ENCODE assay signal across 8 cellular contexts in genomic region chr1:41366428-41367101, GRCh38. TPM values are rescaled to one million over a fixed set of nuclear protein-coding genes. Genes with fewer than 3 reads are reported as not detected.
A peak's percentile ranks its signal among the peaks of the same experiment; 100 is the strongest.
DNase-seq lines count a peak whose midpoint lies in the region; ATAC-seq and TF ChIP-seq lines count a peak whose summit lies in the region.

No MANE protein-coding gene starts in this region.

- peak overlapping the region; percentile 36 for H3K4me3 ChIP-seq in HFF-Myc (replicated peaks; ENCODE audit: low read depth, low read length)
- H3K4me3 ChIP-seq in body of pancreas: peak overlapping the region in 1 of 2 donors; percentile 51
- peak overlapping the region; percentile 41 for H3K4me3 ChIP-seq in vagina

- DNase-seq in HFF-Myc (ENCODE audit: extremely low read depth, low read depth) (no peak), NCI-H774 (lab: John Stamatoyannopoulos, UW) (peak; percentile 65), body of pancreas (peak in 3 of 4 donors; percentile 41 to 55 (median 42)), naive B cell (peak; percentile 38), vagina (ENCODE audit: extremely low spot score in 2 of 2) (no peak), AG08396 (ENCODE audit: low spot score) (no peak), G401 (ENCODE audit: low spot score) (no peak), 8988T (no peak)

- H3K9me3 ChIP-seq in body of pancreas: no peaks in the 10 kb centered on the region
- no peaks in the 10 kb centered on the region for H3K9me3 ChIP-seq in vagina

- peaks cover 10 to 65% (median 49%) of the 10 kb centered on the region in 3 donors for H3K27me3 Mint-ChIP-seq in naive B cell

- peak; percentile 4 for ATAC-seq in body of pancreas
- peak; percentile 39 to 44 for ATAC-seq in naive B cell (ENCODE audit: low read depth in 2 of 2)

- no peak for TF ChIP-seq POLR2A in body of pancreas (IDR thresholded peaks at IDR 0.05)
- TF ChIP-seq POLR2A in vagina (IDR thresholded peaks at IDR 0.05): no peak

- H3K27me3 ChIP-seq in body of pancreas: peaks cover 0 to 5% of the 10 kb centered on the region in 2 donors
- no peaks in the 10 kb centered on the region for H3K27me3 ChIP-seq in vagina

- WGBS in body of pancreas, 2 donors: 7 to 9% methylated on average over 27 to 47 of the region's 51 CpGs

- no peaks in the 10 kb centered on the region for H3K36me3 Mint-ChIP-seq in naive B cell

- H3K4me1 Mint-ChIP-seq in naive B cell: peaks cover 22 to 56% (median 22%) of the 10 kb centered on the region in 3 donors

- in situ Hi-C loops in G401 (cut with HindIII; ENCODE audit: low sequenced_read_pairs): no loop called here

- H3K4me3 Mint-ChIP-seq in naive B cell: peak overlapping the region; percentile 59 to 84 (median 76)

- H3K9me3 Mint-ChIP-seq in naive B cell: no peaks in the 10 kb centered on the region

- TF ChIP-seq CTCF in HFF-Myc (IDR thresholded peaks at IDR 0.05; ENCODE audit: low read depth, low read length, missing control alignments) (no peak), body of pancreas (IDR thresholded peaks at IDR 0.05) (no peak), vagina (IDR thresholded peaks at IDR 0.05) (no peak)

- peak overlapping the region in 1 of 6 donors; percentile 20 for H3K27ac Mint-ChIP-seq in naive B cell

- H3K4me1 ChIP-seq in body of pancreas: peaks cover 51% of the 10 kb centered on the region
- peaks cover 39% of the 10 kb centered on the region for H3K4me1 ChIP-seq in vagina

- intact Hi-C loops in body of pancreas (cut with DNase I) (no loop called here), vagina (cut with DNase I) (no loop called here)

- H3K27ac ChIP-seq in body of pancreas: peak overlapping the region; percentile 59 to 78 (median 72)
- H3K27ac ChIP-seq in vagina: peak overlapping the region; percentile 45

- H3K36me3 ChIP-seq in body of pancreas (replicated peaks in 1 of 2; ENCODE audit: insufficient read depth in 1 of 2, low read depth in 2 of 2) (no peaks in the 10 kb centered on the region), vagina (no peaks in the 10 kb centered on the region)

RNA-seq across cellular contexts. Expression of gene FOXO6, which starts 5.3 kb away (rescaled TPM):
- total RNA-seq in body of pancreas (1 to 10 TPM; 1.0 to 2.3 TPM), vagina (1.7 TPM)
- polyA plus RNA-seq in naive B cell (ENCODE audit: low read depth in 6 of 6): under 1 TPM in 1 of 6 donors, not detected in 5; 0.21 TPM
- 0.51 and 1.5 TPM in 2 replicates for total RNA-seq in G401 (2014; rRNA removed; shearing (Covaris generic))

Comparison
In these comparisons a context has a peak if more than half of its experiments do, and no peak if none do; other contexts are left out.
1. DNase-seq: peak in NCI-H774 (single experiment), body of pancreas (3 of 4) and naive B cell (single experiment); none in HFF-Myc (single experiment), vagina (0 of 2), AG08396 (single experiment), G401 (single experiment) and 8988T (single experiment).